31 cellular contexts compared by ENCODE assay signal in genomic region chr11:46044601-46045000, GRCh38.
"Had no signal": no experiment of that assay in that cellular context is flagged by ENCODE, and none has a peak within 500 bp of the region (broad histone marks: within the 10 kb centered on the region; RNA-seq: fewer than 3 reads in every experiment).

No MANE protein-coding gene starts in this region.

- H3K9me3 ChIP-seq: esophagus squamous epithelium, gastroesophageal sphincter, heart right ventricle had no signal

- H3K4me3 ChIP-seq: coronary artery, esophagus squamous epithelium, gastroesophageal sphincter, heart right ventricle had no signal

- ATAC-seq: activated T-helper 17 cell treated with anti-CD3 and anti-CD28 coated beads, Interleukin-2, amount 50 U/mL, for 72 hours; gastroesophageal sphincter; heart right ventricle; WTC11 had no signal

- H3K4me3 Mint-ChIP-seq: activated CD4-positive, alpha-beta memory T cell treated with anti-CD3 and anti-CD28 coated beads, Interleukin-2, amount 10 ng/mL, durations not matched to agents 7 days and 5 days; activated CD4-positive, alpha-beta T cell treated with anti-CD3 and anti-CD28 coated beads, Interleukin-2, amount 10 ng/mL, durations not matched to agents 7 days and 5 days; activated naive CD8-positive, alpha-beta T cell; activated T-cell treated with anti-CD3 and anti-CD28 coated beads, Interleukin-2, amount 50 U/mL, for 24 hours; activated T-helper 17 cell treated with anti-CD3 and anti-CD28 coated beads, Interleukin-2, amount 50 U/mL, for 72 hours; dendritic cell treated with granulocyte-macrophage colony-stimulating factor and Interleukin-4, amounts not matched to agents 40 ng/mL and 50 ng/mL, for 4 days; WTC11 had no signal

- FAIRE-seq: astrocyte, endometrium, endothelial cell of umbilical vein had no signal

- DNase-seq: activated CD4-positive, alpha-beta memory T cell treated with anti-CD3 and anti-CD28 coated beads, Interleukin-2, amount 10 ng/mL, durations not matched to agents 7 days and 5 days; activated CD4-positive, alpha-beta T cell treated with anti-CD3 and anti-CD28 coated beads for 1 hour; activated CD4-positive, alpha-beta T cell treated with anti-CD3 and anti-CD28 coated beads for 4 hours; activated CD4-positive, alpha-beta T cell treated with anti-CD3 and anti-CD28 coated beads, Interleukin-2, amount 10 ng/mL, durations not matched to agents 7 days and 5 days; activated CD4-positive, alpha-beta T cell treated with anti-CD3 and anti-CD28 coated beads, Interleukin-2, amount 50 U/mL, for 4 hours; activated CD8-positive, alpha-beta memory T cell treated with anti-CD3 and anti-CD28 coated beads, Interleukin-2, amount 50 U/mL, for 48 hours; activated effector memory CD4-positive, alpha-beta T cell treated with Interleukin-2 at 50 U/mL for 16 hours; activated gamma-delta T cell treated with Interleukin-2 at 50 U/mL for 16 hours; activated naive CD4-positive, alpha-beta T cell treated with anti-CD3 and anti-CD28 coated beads, Interleukin-2, amount 50 U/mL, for 16 hours; activated naive CD4-positive, alpha-beta T cell treated with Interleukin-2 at 50 U/mL for 16 hours; activated T-cell treated with anti-CD3 and anti-CD28 coated beads for 4 hours; activated T-cell treated with anti-CD3 and anti-CD28 coated beads, Interleukin-2, amount 50 U/mL, for 24 hours; amniotic stem cell; anterior cingulate cortex; caudate nucleus; cerebellar nuclear complex; effector CD4-positive, alpha-beta T cell; esophagus squamous epithelium; foreskin melanocyte; heart right ventricle; T-helper 2 cell had no signal

- H3K27me3 Mint-ChIP-seq: activated CD4-positive, alpha-beta memory T cell treated with anti-CD3 and anti-CD28 coated beads, Interleukin-2, amount 10 ng/mL, durations not matched to agents 7 days and 5 days; activated CD4-positive, alpha-beta T cell treated with anti-CD3 and anti-CD28 coated beads, Interleukin-2, amount 10 ng/mL, durations not matched to agents 7 days and 5 days; activated naive CD8-positive, alpha-beta T cell; activated T-cell treated with anti-CD3 and anti-CD28 coated beads, Interleukin-2, amount 50 U/mL, for 24 hours; activated T-helper 17 cell treated with anti-CD3 and anti-CD28 coated beads, Interleukin-2, amount 50 U/mL, for 72 hours; dendritic cell treated with granulocyte-macrophage colony-stimulating factor and Interleukin-4, amounts not matched to agents 40 ng/mL and 50 ng/mL, for 4 days had no signal

- H3K27ac Mint-ChIP-seq: activated CD4-positive, alpha-beta memory T cell treated with anti-CD3 and anti-CD28 coated beads, Interleukin-2, amount 10 ng/mL, durations not matched to agents 7 days and 5 days; activated CD4-positive, alpha-beta T cell treated with anti-CD3 and anti-CD28 coated beads, Interleukin-2, amount 10 ng/mL, durations not matched to agents 7 days and 5 days; activated naive CD8-positive, alpha-beta T cell; activated T-cell treated with anti-CD3 and anti-CD28 coated beads, Interleukin-2, amount 50 U/mL, for 24 hours; activated T-helper 17 cell treated with anti-CD3 and anti-CD28 coated beads, Interleukin-2, amount 50 U/mL, for 72 hours; dendritic cell treated with granulocyte-macrophage colony-stimulating factor and Interleukin-4, amounts not matched to agents 40 ng/mL and 50 ng/mL, for 4 days; WTC11 had no signal

- H3K36me3 ChIP-seq: esophagus squamous epithelium, gastroesophageal sphincter had no signal

- H3K27ac ChIP-seq: coronary artery, epithelial cell of prostate, esophagus squamous epithelium, gastroesophageal sphincter, heart right ventricle had no signal

- H3K27me3 ChIP-seq: esophagus squamous epithelium, gastroesophageal sphincter, heart right ventricle had no signal

- H3K9me3 Mint-ChIP-seq: activated CD4-positive, alpha-beta memory T cell treated with anti-CD3 and anti-CD28 coated beads, Interleukin-2, amount 10 ng/mL, durations not matched to agents 7 days and 5 days; activated CD4-positive, alpha-beta T cell treated with anti-CD3 and anti-CD28 coated beads, Interleukin-2, amount 10 ng/mL, durations not matched to agents 7 days and 5 days; activated T-cell treated with anti-CD3 and anti-CD28 coated beads, Interleukin-2, amount 50 U/mL, for 24 hours; dendritic cell treated with granulocyte-macrophage colony-stimulating factor and Interleukin-4, amounts not matched to agents 40 ng/mL and 50 ng/mL, for 4 days had no signal
